ENCODE assay signal across 8 cellular contexts in the genomic region with DNA sequence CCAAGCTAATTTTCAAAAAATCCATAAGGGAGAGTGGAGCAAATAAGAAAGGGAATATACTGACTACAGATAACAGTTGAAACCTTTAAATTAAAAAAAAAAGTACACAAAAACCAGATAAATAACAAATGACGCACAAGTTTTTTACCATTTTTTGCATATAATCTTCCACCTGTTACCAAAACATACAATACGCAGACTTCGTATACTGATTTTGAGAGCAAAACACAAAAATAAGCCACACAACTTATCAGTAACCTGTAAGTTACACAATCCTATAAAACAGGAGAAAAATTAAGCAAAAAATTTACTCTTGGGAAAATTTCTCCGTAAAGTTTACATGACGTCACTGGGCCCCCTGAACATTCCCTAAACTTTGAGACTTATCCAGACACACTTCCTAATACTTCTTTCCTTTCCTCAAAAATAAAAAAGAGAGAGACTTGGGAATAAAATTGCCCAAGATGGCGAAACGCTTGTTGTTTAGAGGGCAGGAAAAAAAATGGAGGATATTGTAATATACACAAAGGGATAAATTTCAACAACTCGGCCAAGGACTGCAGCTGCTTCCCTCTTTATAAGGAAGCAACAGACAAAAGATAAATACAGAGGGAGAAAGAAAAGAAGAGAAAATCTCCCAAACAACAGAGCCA. TPM values are rescaled to one million over a fixed set of nuclear protein-coding genes. Genes with fewer than 3 reads are reported as not detected.
A peak's percentile ranks its signal among the peaks of the same experiment; 100 is the strongest.
DNase-seq lines count a peak whose midpoint lies in the region; ATAC-seq, FAIRE-seq and TF ChIP-seq lines count a peak whose summit lies in the region.

No MANE protein-coding gene starts in this region.

- peaks cover 8% of the 10 kb centered on the region for H3K4me1 ChIP-seq in astrocyte (ENCODE audit: insufficient read depth, low read length)

- peak overlapping the region; percentile 94 for H3K9ac ChIP-seq in astrocyte (ENCODE audit: low read length)

- H4K20me1 ChIP-seq in astrocyte (ENCODE audit: insufficient read depth, low read length): peaks cover 8% of the 10 kb centered on the region

- H3K4me3 Mint-ChIP-seq in astrocyte (ENCODE audit: unreplicated experiment): peak overlapping the region; percentile 100

- no peaks in the 10 kb centered on the region for H3K36me3 Mint-ChIP-seq in astrocyte (ENCODE audit: low read depth, unreplicated experiment)

- H3K27ac ChIP-seq in KOPT-K1 (ENCODE audit: low read depth, low read length, poor library complexity, severe bottlenecking) (peak overlapping the region; percentile 11), astrocyte (ENCODE audit: low read depth, low read length) (peak overlapping the region; percentile 98), temporal lobe (ENCODE audit: low read depth, low read length) (peak overlapping the region; percentile 94)

- no peak for TF ChIP-seq CTCF in astrocyte (IDR thresholded peaks at IDR 0.05; ENCODE audit: insufficient read depth, low read depth, low read length)

- peaks cover 16% of the 10 kb centered on the region for H3K4me1 Mint-ChIP-seq in astrocyte (ENCODE audit: low read depth, unreplicated experiment)

- H3K36me3 ChIP-seq in KOPT-K1 (ENCODE audit: insufficient read depth, low read length): no peaks in the 10 kb centered on the region
- no peaks in the 10 kb centered on the region for H3K36me3 ChIP-seq in astrocyte (ENCODE audit: insufficient read depth, low read length)

- peak overlapping the region; percentile 99 for H3K27ac Mint-ChIP-seq in astrocyte (ENCODE audit: unreplicated experiment)

- FAIRE-seq in astrocyte (lab: Jason Lieb, UNC) (no peak), urothelium cell line (lab: Jason Lieb, UNC) (no peak)

- DNase-seq in DMS 273 treated with DMSO at 0.1 percent for 48 hours (lab: John Stamatoyannopoulos, UW) (peak; percentile 82), astrocyte (ENCODE audit: low read depth) (no peak), kidney glomerular epithelial cell (lab: John Stamatoyannopoulos, UW) (peak; percentile 70), urothelium cell line (ENCODE audit: low spot score) (no peak), amniotic stem cell (lab: John Stamatoyannopoulos, UW) (no peak)

- H3K4me2 ChIP-seq in astrocyte (ENCODE audit: low read length): peak overlapping the region; percentile 92

- no peak for ATAC-seq in HG03442 (IDR thresholded peaks at IDR 0.05; ENCODE audit: unreplicated experiment)

- no peaks in the 10 kb centered on the region for H3K27me3 Mint-ChIP-seq in astrocyte (ENCODE audit: low read depth, unreplicated experiment)

- H3K9me3 ChIP-seq in KOPT-K1 (ENCODE audit: insufficient read depth, low read length, poor library complexity, severe bottlenecking) (no peaks in the 10 kb centered on the region), astrocyte (ENCODE audit: insufficient read depth, low read depth, low read length) (no peaks in the 10 kb centered on the region)

- no peaks in the 10 kb centered on the region for H3K9me3 Mint-ChIP-seq in astrocyte (ENCODE audit: unreplicated experiment)

- no peaks in the 10 kb centered on the region for H3K27me3 ChIP-seq in astrocyte (ENCODE audit: insufficient read depth, low read length)

- H2AFZ ChIP-seq in astrocyte (ENCODE audit: low read depth, low read length): no peak overlapping the region

- peak overlapping the region; percentile 88 for H3K4me3 ChIP-seq in astrocyte (ENCODE audit: insufficient read depth, low read depth, low read length)

- peaks cover 71% of the 10 kb centered on the region for H3K79me2 ChIP-seq in astrocyte (ENCODE audit: insufficient read depth, low read length)

RNA-seq across cellular contexts. Expression of a gene that starts 1.7 kb away (rescaled TPM):
- 60.9 and 69.8 TPM in 2 replicates for total RNA-seq in astrocyte
- 121 TPM for total RNA-seq in temporal lobe

Comparison
In these comparisons a context has a peak if more than half of its experiments do, and no peak if none do; other contexts are left out.
1. DNase-seq: peak in DMS 273 treated with DMSO at 0.1 percent for 48 hours (single experiment) and kidney glomerular epithelial cell (single experiment); none in astrocyte (single experiment), urothelium cell line (single experiment) and amniotic stem cell (single experiment).
2. H3K27ac ChIP-seq: peak in every context shown above with its lines; median percentile 98 in astrocyte; 94 in temporal lobe; 11 in KOPT-K1.